Comparison of ENCODE assay signal across 8 cellular contexts in the genomic region with DNA sequence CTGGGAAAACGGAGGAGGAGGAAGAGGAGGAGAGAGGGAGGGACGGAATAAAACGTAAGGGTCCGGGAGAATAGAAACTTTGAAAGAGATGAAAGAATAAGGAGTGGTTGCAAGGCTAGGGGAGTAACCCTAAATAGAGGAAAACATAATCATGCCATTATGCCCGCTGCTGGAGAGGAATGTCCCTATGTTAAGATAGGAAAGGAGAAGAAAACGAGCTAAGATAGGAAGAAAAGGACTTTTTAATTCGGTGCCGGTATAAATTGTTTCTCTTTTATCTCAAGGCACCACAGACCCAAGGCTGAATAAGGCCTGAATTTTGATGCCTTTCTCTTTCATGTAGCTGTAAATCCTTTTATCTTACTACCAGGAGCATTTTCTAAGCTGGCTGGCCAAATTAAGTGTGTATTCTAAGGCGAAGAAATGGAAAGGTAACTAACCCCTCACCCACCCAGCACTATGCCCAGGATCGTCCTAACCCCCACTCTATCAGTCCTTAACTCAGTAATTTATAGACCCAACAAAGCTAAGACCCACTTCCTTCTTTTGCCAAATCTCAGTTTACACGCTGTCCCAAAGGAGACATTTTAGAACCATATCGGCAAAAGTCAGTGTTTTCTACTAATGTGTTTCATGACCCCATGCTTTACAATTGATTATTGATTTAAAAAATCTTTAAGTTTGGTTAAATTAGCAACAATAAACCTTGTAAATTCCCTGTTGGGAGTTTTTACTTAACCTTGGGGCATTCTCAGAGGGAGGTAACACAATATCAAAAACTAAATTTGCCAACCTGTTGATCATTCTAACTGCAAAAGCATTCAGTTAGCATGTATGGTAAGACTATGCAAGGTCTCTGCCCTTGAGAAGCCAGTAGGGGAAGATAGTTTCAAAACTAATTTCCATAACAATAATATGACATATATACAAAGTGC. TPM values are rescaled to one million over a fixed set of nuclear protein-coding genes. Genes with fewer than 3 reads are reported as not detected.
DNase-seq lines count a peak whose midpoint lies in the region; ATAC-seq and TF ChIP-seq lines count a peak whose summit lies in the region.

No MANE protein-coding gene starts in this region.

- peaks cover 25% of the 10 kb centered on the region for H3K4me1 Mint-ChIP-seq in activated T-cell treated with anti-CD3 and anti-CD28 coated beads, Interleukin-2, amount 50 U/mL, for 24 hours (ENCODE audit: low read depth)
- peaks cover 18% of the 10 kb centered on the region for H3K4me1 Mint-ChIP-seq in activated naive CD8-positive, alpha-beta T cell treated with anti-CD3 and anti-CD28 coated beads, Interleukin-2, amount 50 U/mL, for 24 hours

- peak overlapping the region; percentile 89 to 97 for H3K27ac ChIP-seq in left lung
- peak overlapping the region; percentile 94 to 96 for H3K27ac ChIP-seq in tibial artery

- peaks cover 20% of the 10 kb centered on the region for H3K36me3 Mint-ChIP-seq in activated T-cell treated with anti-CD3 and anti-CD28 coated beads, Interleukin-2, amount 50 U/mL, for 24 hours (ENCODE audit: low read depth)
- peaks cover 6% of the 10 kb centered on the region for H3K36me3 Mint-ChIP-seq in activated naive CD8-positive, alpha-beta T cell treated with anti-CD3 and anti-CD28 coated beads, Interleukin-2, amount 50 U/mL, for 24 hours (ENCODE audit: low read depth)

- H3K4me1 ChIP-seq in left lung (peaks cover 0 to 9% of the 10 kb centered on the region in 2 donors), tibial artery (peaks cover 0 to 15% (median 0%) of the 10 kb centered on the region in 4 donors)

- no peaks in the 10 kb centered on the region for H3K27me3 ChIP-seq in left lung
- no peaks in the 10 kb centered on the region for H3K27me3 ChIP-seq in tibial artery

- peaks cover 10% of the 10 kb centered on the region for H3K27me3 Mint-ChIP-seq in activated T-cell treated with anti-CD3 and anti-CD28 coated beads, Interleukin-2, amount 50 U/mL, for 24 hours
- no peaks in the 10 kb centered on the region for H3K27me3 Mint-ChIP-seq in activated naive CD8-positive, alpha-beta T cell treated with anti-CD3 and anti-CD28 coated beads, Interleukin-2, amount 50 U/mL, for 24 hours

- H3K4me3 ChIP-seq in left lung (peak overlapping the region; percentile 20 to 53), tibial artery (peak overlapping the region; percentile 67 to 72)

- TF ChIP-seq CTCF in left lung (IDR thresholded peaks at IDR 0.05) (no peak), tibial artery (IDR thresholded peaks at IDR 0.05) (no peak)

- peak overlapping the region; percentile 91 for H3K4me3 Mint-ChIP-seq in activated T-cell treated with anti-CD3 and anti-CD28 coated beads, Interleukin-2, amount 50 U/mL, for 24 hours
- H3K4me3 Mint-ChIP-seq in activated naive CD8-positive, alpha-beta T cell treated with anti-CD3 and anti-CD28 coated beads, Interleukin-2, amount 50 U/mL, for 24 hours: peak overlapping the region; percentile 97

- H3K9me3 ChIP-seq in left lung (no peaks in the 10 kb centered on the region), tibial artery (no peaks in the 10 kb centered on the region)

- peak overlapping the region; percentile 98 for H3K27ac Mint-ChIP-seq in activated T-cell treated with anti-CD3 and anti-CD28 coated beads, Interleukin-2, amount 50 U/mL, for 24 hours
- peak overlapping the region; percentile 92 for H3K27ac Mint-ChIP-seq in activated naive CD8-positive, alpha-beta T cell treated with anti-CD3 and anti-CD28 coated beads, Interleukin-2, amount 50 U/mL, for 24 hours

- H3K36me3 ChIP-seq in left lung (no peaks in the 10 kb centered on the region), tibial artery (no peaks in the 10 kb centered on the region)

- DNase-seq in activated T-cell treated with anti-CD3 and anti-CD28 coated beads, Interleukin-2, amount 50 U/mL, for 24 hours: no peak
- DNase-seq in activated T-cell treated with anti-CD3 and anti-CD28 coated beads, Interleukin-2, amount 50 U/mL, for 1 hour: no peak
- no peak for DNase-seq in activated naive CD8-positive, alpha-beta T cell treated with anti-CD3 and anti-CD28 coated beads, Interleukin-2, amount 50 U/mL, for 24 hours
- no peak for DNase-seq in left lung
- DNase-seq in tibial artery: no peak
- no peak for DNase-seq in SKM-1 (lab: John Stamatoyannopoulos, UW; ENCODE audit: unreplicated experiment)
- DNase-seq in SIG-M5 treated with dmso at 0.1 percent for 504 hours (lab: John Stamatoyannopoulos, UW; ENCODE audit: unreplicated experiment): no peak

- no peak for ATAC-seq in activated naive CD8-positive, alpha-beta T cell treated with anti-CD3 and anti-CD28 coated beads, Interleukin-2, amount 50 U/mL, for 24 hours
- ATAC-seq in left lung (no peak), HG02798 (IDR thresholded peaks at IDR 0.05; ENCODE audit: poor library complexity, unreplicated experiment) (no peak)

- H3K9me3 Mint-ChIP-seq in activated T-cell treated with anti-CD3 and anti-CD28 coated beads, Interleukin-2, amount 50 U/mL, for 24 hours: no peaks in the 10 kb centered on the region
- no peaks in the 10 kb centered on the region for H3K9me3 Mint-ChIP-seq in activated naive CD8-positive, alpha-beta T cell treated with anti-CD3 and anti-CD28 coated beads, Interleukin-2, amount 50 U/mL, for 24 hours

- intact Hi-C loops in left lung (cut with DNase I): no loop called here
- intact Hi-C loops in tibial artery (cut with DNase I; ENCODE audit: low total_unique reads): no loop called here

RNA-seq across cellular contexts. Expression of a gene that starts 1.1 kb away (rescaled TPM):
- 10 to 100 TPM; 34.4 to 41.1 TPM for total RNA-seq in left lung

RNA-seq across cellular contexts. Expression of a gene that starts 42.0 kb away (rescaled TPM):
- 10 to 100 TPM; 37.3 to 37.5 TPM for total RNA-seq in left lung
